Comparison of ENCODE assay signal across 12 cellular contexts in the genomic region with DNA sequence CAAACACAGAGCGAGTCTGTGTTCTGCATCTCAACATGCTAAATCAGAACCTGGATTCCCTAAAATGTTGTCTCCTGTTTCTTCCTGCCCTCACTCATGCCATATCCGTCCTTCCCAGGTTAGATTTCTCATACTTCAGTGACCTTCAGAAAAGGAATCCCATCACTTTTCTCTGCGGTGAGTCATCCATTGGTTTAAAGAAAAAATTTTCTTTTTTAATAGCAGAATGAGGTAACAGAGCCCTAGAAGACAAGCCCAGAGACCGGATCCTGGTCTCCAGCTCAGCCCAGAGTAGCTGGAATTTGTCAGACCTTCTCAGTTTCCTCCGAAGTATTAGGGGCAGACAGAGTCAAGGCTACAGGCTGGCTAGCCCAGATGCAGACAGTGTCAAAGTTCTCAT.
DNase-seq lines count a peak whose midpoint lies in the region; ATAC-seq and TF ChIP-seq lines count a peak whose summit lies in the region.
"Had no signal": no experiment of that assay in that cellular context is flagged by ENCODE, and none has a peak within 500 bp of the region (broad histone marks: within the 10 kb centered on the region; RNA-seq: fewer than 3 reads in every experiment).

No MANE protein-coding gene starts in this region.

- no peak for TF ChIP-seq POLR2A in sigmoid colon (IDR thresholded peaks at IDR 0.05)

- no peaks in the 10 kb centered on the region for H3K36me3 ChIP-seq in sigmoid colon

- WGBS in sigmoid colon, 2 donors, result 90 to 93% methylated on average over 5 of the region's 5 CpGs

- no peak for TF ChIP-seq EP300 in sigmoid colon (IDR thresholded peaks at IDR 0.05)

- H3K27ac ChIP-seq in sigmoid colon, result peak overlapping the region; percentile 80 to 96 (median 91)

- DNase-seq in EH (ENCODE audit: low read depth) (peak; percentile 81), fibroblast of mammary gland (ENCODE audit: low read depth) (peak; percentile 61), sigmoid colon (no peak), NCI-H2107 treated with DMSO at 0.1 percent for 48 hours (lab: John Stamatoyannopoulos, UW; ENCODE audit: unreplicated experiment) (no peak), nucleus accumbens (lab: John Stamatoyannopoulos, UW) (no peak), DMS79 (lab: John Stamatoyannopoulos, UW) (no peak)
- DNase-seq: activated T-cell treated with anti-CD3 and anti-CD28 coated beads, Interleukin-2, amount 50 U/mL, for 24 hours; central memory CD4-positive, alpha-beta T cell; NCI-H510A treated with DMSO at 0.1 percent for 48 hours; SHP77 had no signal

- intact Hi-C loops in sigmoid colon (cut with DNase I), result no loop called here

- no peaks in the 10 kb centered on the region for H3K27me3 ChIP-seq in sigmoid colon

- peak; percentile 23 for ATAC-seq in SK-N-SH treated with all-trans-retinoic acid at 6 μM for 48 hours
- no peak for ATAC-seq in GM18858 (IDR thresholded peaks at IDR 0.05; ENCODE audit: unreplicated experiment)

- TF ChIP-seq CTCF in fibroblast of mammary gland (conservative IDR thresholded peaks at IDR 0.05; ENCODE audit: control insufficient read depth, insufficient read depth, low read depth, low read length) (no peak), sigmoid colon (IDR thresholded peaks at IDR 0.05) (no peak)

- H3K9me3 ChIP-seq in sigmoid colon, result no peaks in the 10 kb centered on the region

- H3K4me3 ChIP-seq in fibroblast of mammary gland (ENCODE audit: control insufficient read depth, low read depth, low read length) (no peak overlapping the region), sigmoid colon (no peak overlapping the region)

- peaks cover 0 to 85% (median 76%) of the 10 kb centered on the region in 4 donors for H3K4me1 ChIP-seq in sigmoid colon

TF ChIP-seq in SK-N-SH treated with all-trans-retinoic acid at 6 μM for 48 hours, 23 proteins besides CTCF, POLR2A, EP300 and RAD21:
- TF ChIP-seq, protein P1, sequence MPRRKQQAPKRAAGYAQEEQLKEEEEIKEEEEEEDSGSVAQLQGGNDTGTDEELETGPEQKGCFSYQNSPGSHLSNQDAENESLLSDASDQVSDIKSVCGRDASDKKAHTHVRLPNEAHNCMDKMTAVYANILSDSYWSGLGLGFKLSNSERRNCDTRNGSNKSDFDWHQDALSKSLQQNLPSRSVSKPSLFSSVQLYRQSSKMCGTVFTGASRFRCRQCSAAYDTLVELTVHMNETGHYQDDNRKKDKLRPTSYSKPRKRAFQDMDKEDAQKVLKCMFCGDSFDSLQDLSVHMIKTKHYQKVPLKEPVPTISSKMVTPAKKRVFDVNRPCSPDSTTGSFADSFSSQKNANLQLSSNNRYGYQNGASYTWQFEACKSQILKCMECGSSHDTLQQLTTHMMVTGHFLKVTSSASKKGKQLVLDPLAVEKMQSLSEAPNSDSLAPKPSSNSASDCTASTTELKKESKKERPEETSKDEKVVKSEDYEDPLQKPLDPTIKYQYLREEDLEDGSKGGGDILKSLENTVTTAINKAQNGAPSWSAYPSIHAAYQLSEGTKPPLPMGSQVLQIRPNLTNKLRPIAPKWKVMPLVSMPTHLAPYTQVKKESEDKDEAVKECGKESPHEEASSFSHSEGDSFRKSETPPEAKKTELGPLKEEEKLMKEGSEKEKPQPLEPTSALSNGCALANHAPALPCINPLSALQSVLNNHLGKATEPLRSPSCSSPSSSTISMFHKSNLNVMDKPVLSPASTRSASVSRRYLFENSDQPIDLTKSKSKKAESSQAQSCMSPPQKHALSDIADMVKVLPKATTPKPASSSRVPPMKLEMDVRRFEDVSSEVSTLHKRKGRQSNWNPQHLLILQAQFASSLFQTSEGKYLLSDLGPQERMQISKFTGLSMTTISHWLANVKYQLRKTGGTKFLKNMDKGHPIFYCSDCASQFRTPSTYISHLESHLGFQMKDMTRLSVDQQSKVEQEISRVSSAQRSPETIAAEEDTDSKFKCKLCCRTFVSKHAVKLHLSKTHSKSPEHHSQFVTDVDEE (CRISPR knock-in tag; IDR thresholded peaks at IDR 0.05), result no peak
- TF ChIP-seq, protein P2, sequence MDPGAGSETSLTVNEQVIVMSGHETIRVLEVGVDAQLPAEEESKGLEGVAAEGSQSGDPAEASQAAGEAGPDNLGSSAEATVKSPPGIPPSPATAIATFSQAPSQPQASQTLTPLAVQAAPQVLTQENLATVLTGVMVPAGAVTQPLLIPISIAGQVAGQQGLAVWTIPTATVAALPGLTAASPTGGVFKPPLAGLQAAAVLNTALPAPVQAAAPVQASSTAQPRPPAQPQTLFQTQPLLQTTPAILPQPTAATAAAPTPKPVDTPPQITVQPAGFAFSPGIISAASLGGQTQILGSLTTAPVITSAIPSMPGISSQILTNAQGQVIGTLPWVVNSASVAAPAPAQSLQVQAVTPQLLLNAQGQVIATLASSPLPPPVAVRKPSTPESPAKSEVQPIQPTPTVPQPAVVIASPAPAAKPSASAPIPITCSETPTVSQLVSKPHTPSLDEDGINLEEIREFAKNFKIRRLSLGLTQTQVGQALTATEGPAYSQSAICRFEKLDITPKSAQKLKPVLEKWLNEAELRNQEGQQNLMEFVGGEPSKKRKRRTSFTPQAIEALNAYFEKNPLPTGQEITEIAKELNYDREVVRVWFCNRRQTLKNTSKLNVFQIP (CRISPR knock-in tag; IDR thresholded peaks at IDR 0.05; ENCODE audit: borderline replicate concordance, low read depth), result no peak
- no peak for TF ChIP-seq CREB5 (CRISPR knock-in tag; IDR thresholded peaks at IDR 0.05; ENCODE audit: low read depth)
- TF ChIP-seq, protein P3, sequence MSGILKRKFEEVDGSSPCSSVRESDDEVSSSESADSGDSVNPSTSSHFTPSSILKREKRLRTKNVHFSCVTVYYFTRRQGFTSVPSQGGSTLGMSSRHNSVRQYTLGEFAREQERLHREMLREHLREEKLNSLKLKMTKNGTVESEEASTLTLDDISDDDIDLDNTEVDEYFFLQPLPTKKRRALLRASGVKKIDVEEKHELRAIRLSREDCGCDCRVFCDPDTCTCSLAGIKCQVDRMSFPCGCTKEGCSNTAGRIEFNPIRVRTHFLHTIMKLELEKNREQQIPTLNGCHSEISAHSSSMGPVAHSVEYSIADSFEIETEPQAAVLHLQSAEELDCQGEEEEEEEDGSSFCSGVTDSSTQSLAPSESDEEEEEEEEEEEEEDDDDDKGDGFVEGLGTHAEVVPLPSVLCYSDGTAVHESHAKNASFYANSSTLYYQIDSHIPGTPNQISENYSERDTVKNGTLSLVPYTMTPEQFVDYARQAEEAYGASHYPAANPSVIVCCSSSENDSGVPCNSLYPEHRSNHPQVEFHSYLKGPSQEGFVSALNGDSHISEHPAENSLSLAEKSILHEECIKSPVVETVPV (CRISPR knock-in tag; IDR thresholded peaks at IDR 0.05), result no peak
- no peak for TF ChIP-seq ZNF8 (CRISPR knock-in tag; IDR thresholded peaks at IDR 0.05)

Comparison
In these comparisons a context has a peak if more than half of its experiments do, and no peak if none do; other contexts are left out.
1. DNase-seq: peak in EH (single experiment) and fibroblast of mammary gland (single experiment); none in sigmoid colon (single experiment), NCI-H2107 treated with DMSO at 0.1 percent for 48 hours (single experiment), nucleus accumbens (0 of 56) and DMS79 (single experiment).